In the genomic region with DNA sequence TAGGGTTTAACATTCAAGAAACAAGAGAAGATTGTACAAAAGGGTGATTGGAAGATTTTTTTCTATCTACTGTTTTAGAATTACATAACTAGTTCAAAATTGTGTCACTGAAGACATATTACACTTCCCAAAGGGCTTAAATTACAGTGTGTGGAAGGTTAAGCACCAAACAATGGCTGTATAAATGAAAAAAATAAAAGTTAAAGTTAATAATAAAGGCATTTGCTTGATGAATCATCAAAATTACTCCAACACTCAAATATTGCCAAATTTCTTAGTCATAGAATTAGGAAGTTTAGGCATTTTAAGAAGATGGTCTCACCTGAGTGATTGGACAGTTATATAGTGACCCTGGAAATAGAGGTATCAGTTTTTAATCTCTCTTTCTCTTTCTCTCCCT, we compare ENCODE assay signal across 15 cellular contexts.
DNase-seq lines count a peak whose midpoint lies in the region; TF ChIP-seq lines count a peak whose summit lies in the region.
"Had no signal": no experiment of that assay in that cellular context is flagged by ENCODE, and none has a peak within 500 bp of the region (broad histone marks: within the 10 kb centered on the region; RNA-seq: fewer than 3 reads in every experiment).

No MANE protein-coding gene starts in this region.

- POLR2A ChIA-PET in PC-9 (lab: Charles Lee; ENCODE audit: unreplicated experiment) = no interaction called here

- CTCF ChIA-PET in PC-9 (lab: Charles Lee) = no interaction called here

- intact Hi-C loops in PC-9 (cut with micrococcal nuclease; ENCODE audit: unreplicated experiment) (no loop called here), head of caudate nucleus (cut with DNase I) (no loop called here), transverse colon (cut with DNase I; ENCODE audit: low total_unique reads) (no loop called here)

- no peak overlapping the region for H3K4me2 ChIP-seq in GM23248 (ENCODE audit: unreplicated experiment)
- peak overlapping the region; percentile 7; the same call in 1 of the 2 replicates for H3K4me2 ChIP-seq in PC-9

- TF ChIP-seq EP300 in transverse colon (IDR thresholded peaks at IDR 0.05; ENCODE audit: low read depth) = no peak

- H3K4me1 ChIP-seq in GM23248 (ENCODE audit: insufficient read depth) (no peaks in the 10 kb centered on the region), PC-9 (replicated peaks; ENCODE audit: insufficient read depth) (peaks cover 32% of the 10 kb centered on the region), transverse colon (no peaks in the 10 kb centered on the region)
- H3K4me1 ChIP-seq: BE2C had no signal

- no peaks in the 10 kb centered on the region for H3F3A ChIP-seq in GM23248 (ENCODE audit: insufficient read depth)
- H3F3A ChIP-seq in PC-9 (ENCODE audit: insufficient read depth, low read depth) = peaks cover 9% of the 10 kb centered on the region

- DNase-seq in GM23248 (peak; percentile 17), PC-9 (peak in 1 of 2 experiments; percentile 61), epithelial cell of esophagus (ENCODE audit: low read depth) (peak; percentile 45), iris pigment epithelial cell (ENCODE audit: low read depth) (peak; percentile 2), head of caudate nucleus (no peak), transverse colon (no peak), NCI-H82 treated with DMSO at 0.1 percent for 48 hours (lab: John Stamatoyannopoulos, UW; ENCODE audit: unreplicated experiment) (no peak)
- DNase-seq: ACHN; BE2C; C1 segment of cervical spinal cord; CD4-positive, CD25-positive, alpha-beta regulatory T cell; CD8-positive, alpha-beta memory T cell; COR-L47; GDM1; H9 had no signal

- H3K27ac ChIP-seq in GM23248 = no peak overlapping the region
- peak overlapping the region; percentile 32 for H3K27ac ChIP-seq in PC-9
- no peak overlapping the region for H3K27ac ChIP-seq in transverse colon

- no peaks in the 10 kb centered on the region for H3K27me3 ChIP-seq in GM23248 (replicated peaks; ENCODE audit: insufficient read depth)
- no peaks in the 10 kb centered on the region for H3K27me3 ChIP-seq in PC-9 (ENCODE audit: insufficient read depth, low read depth)
- H3K27me3 ChIP-seq in transverse colon = no peaks in the 10 kb centered on the region
- H3K27me3 ChIP-seq: BE2C had no signal

- TF ChIP-seq CTCF in PC-9 (conservative IDR thresholded peaks at IDR 0.05) (no peak), epithelial cell of esophagus (IDR thresholded peaks at IDR 0.05; ENCODE audit: insufficient read depth, low read depth, low read length, missing control alignments) (no peak), transverse colon (IDR thresholded peaks at IDR 0.05) (no peak)

- H3K79me2 ChIP-seq in GM23248 (ENCODE audit: insufficient read depth) (no peaks in the 10 kb centered on the region), PC-9 (ENCODE audit: low read depth) (no peaks in the 10 kb centered on the region)

- H3K36me3 ChIP-seq in GM23248 (ENCODE audit: low read depth) = no peaks in the 10 kb centered on the region
- H3K36me3 ChIP-seq in PC-9 (ENCODE audit: low read depth) = no peaks in the 10 kb centered on the region
- no peaks in the 10 kb centered on the region for H3K36me3 ChIP-seq in transverse colon
- H3K36me3 ChIP-seq: BE2C had no signal

- no TSS peak for BruUV-seq in PC-9 (replicated peaks; lab: Mats Ljungman, UMichigan)

- H3K4me3 ChIP-seq in GM23248 = no peak overlapping the region
- no peak overlapping the region for H3K4me3 ChIP-seq in PC-9
- no peak overlapping the region for H3K4me3 ChIP-seq in epithelial cell of esophagus (ENCODE audit: low read length)
- H3K4me3 ChIP-seq in transverse colon = no peak overlapping the region

- no peak for TF ChIP-seq POLR2A in transverse colon (IDR thresholded peaks at IDR 0.05)

- H3K9ac ChIP-seq in GM23248 = no peak overlapping the region

- H2AFZ ChIP-seq in GM23248 = no peak overlapping the region
- H2AFZ ChIP-seq in PC-9 = 0 out of 2 replicates have a peak overlapping the region, but pooled peaks have one; percentile 23

- H3K9me2 ChIP-seq in GM23248 (ENCODE audit: insufficient read depth) (no peaks in the 10 kb centered on the region; the same call in 1 of the 2 replicates), PC-9 (ENCODE audit: insufficient read depth) (no peaks in the 10 kb centered on the region)

- H4K20me1 ChIP-seq in GM23248 (ENCODE audit: insufficient read depth) = no peaks in the 10 kb centered on the region
- no peaks in the 10 kb centered on the region for H4K20me1 ChIP-seq in PC-9 (ENCODE audit: insufficient read depth)

- no peaks in the 10 kb centered on the region for H3K9me3 ChIP-seq in GM23248 (ENCODE audit: low read depth)
- no peaks in the 10 kb centered on the region for H3K9me3 ChIP-seq in PC-9 (ENCODE audit: insufficient read depth, low read depth)
- no peaks in the 10 kb centered on the region for H3K9me3 ChIP-seq in transverse colon
- H3K9me3 ChIP-seq: BE2C had no signal

- in situ Hi-C loops in GM23248 (cut with MboI) = no loop called here
- in situ Hi-C loops in transverse colon (cut with MboI; ENCODE audit: low pct_ligation_motif_present in 1 of 4, low pct_unique_long_range_greater_than_20kb in 1 of 4, low sequenced_read_pairs in 3 of 4) = no loop called here

Comparison
In these comparisons a context has a peak if more than half of its experiments do, and no peak if none do; other contexts are left out.
1. DNase-seq: peak in GM23248 (single experiment), epithelial cell of esophagus (single experiment) and iris pigment epithelial cell (single experiment); none in head of caudate nucleus (0 of 42), transverse colon (single experiment) and NCI-H82 treated with DMSO at 0.1 percent for 48 hours (single experiment).